Comparison of ENCODE assay signal across 1 cellular context in the genomic region with DNA sequence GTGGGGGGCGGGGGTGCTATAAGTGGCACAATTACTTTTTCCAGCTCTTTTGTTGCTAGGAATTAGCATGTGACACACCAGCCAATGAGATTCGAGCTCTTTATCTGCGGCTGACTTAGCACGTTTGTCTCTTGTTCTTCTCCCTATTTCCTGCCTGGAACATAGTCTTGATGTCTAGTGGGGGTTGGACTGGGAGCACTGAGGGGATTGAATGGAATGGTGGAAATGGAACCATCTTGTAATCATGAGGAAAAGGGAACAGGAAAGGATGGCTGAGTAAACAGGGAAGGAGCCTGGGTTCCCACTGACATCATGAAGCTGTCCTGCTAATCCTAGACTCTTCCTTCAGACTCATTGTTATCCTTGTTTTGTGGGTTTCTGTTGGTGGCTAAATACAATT.
TF ChIP-seq lines count a peak whose summit lies in the region.

No MANE protein-coding gene starts in this region.

TF ChIP-seq in GM23338, 12 proteins besides CTCF, POLR2A, EP300 and RAD21 (continued from another document):
- TF ChIP-seq, protein P1, sequence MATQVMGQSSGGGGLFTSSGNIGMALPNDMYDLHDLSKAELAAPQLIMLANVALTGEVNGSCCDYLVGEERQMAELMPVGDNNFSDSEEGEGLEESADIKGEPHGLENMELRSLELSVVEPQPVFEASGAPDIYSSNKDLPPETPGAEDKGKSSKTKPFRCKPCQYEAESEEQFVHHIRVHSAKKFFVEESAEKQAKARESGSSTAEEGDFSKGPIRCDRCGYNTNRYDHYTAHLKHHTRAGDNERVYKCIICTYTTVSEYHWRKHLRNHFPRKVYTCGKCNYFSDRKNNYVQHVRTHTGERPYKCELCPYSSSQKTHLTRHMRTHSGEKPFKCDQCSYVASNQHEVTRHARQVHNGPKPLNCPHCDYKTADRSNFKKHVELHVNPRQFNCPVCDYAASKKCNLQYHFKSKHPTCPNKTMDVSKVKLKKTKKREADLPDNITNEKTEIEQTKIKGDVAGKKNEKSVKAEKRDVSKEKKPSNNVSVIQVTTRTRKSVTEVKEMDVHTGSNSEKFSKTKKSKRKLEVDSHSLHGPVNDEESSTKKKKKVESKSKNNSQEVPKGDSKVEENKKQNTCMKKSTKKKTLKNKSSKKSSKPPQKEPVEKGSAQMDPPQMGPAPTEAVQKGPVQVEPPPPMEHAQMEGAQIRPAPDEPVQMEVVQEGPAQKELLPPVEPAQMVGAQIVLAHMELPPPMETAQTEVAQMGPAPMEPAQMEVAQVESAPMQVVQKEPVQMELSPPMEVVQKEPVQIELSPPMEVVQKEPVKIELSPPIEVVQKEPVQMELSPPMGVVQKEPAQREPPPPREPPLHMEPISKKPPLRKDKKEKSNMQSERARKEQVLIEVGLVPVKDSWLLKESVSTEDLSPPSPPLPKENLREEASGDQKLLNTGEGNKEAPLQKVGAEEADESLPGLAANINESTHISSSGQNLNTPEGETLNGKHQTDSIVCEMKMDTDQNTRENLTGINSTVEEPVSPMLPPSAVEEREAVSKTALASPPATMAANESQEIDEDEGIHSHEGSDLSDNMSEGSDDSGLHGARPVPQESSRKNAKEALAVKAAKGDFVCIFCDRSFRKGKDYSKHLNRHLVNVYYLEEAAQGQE (IDR thresholded peaks at IDR 0.05; ENCODE audit: unreplicated experiment) = no peak
- TF ChIP-seq ZNF331 (CRISPR knock-in tag; IDR thresholded peaks at IDR 0.05; ENCODE audit: low read depth) (no peak), NANOG (IDR thresholded peaks at IDR 0.05; ENCODE audit: borderline replicate concordance) (no peak)
TF ChIP-seq in GM23338: peak in this region for 0.
